Comparison of ENCODE assay signal across 10 cellular contexts in genomic region chr2:216474925-216475670, GRCh38. TPM values are rescaled to one million over a fixed set of nuclear protein-coding genes. Genes with fewer than 3 reads are reported as not detected.
DNase-seq lines count a peak whose midpoint lies in the region; ATAC-seq and TF ChIP-seq lines count a peak whose summit lies in the region.
"Had no signal": no experiment of that assay in that cellular context is flagged by ENCODE, and none has a peak within 500 bp of the region (broad histone marks: within the 10 kb centered on the region; RNA-seq: fewer than 3 reads in every experiment).

No MANE protein-coding gene starts in this region.

- H3K9me2 ChIP-seq in MM.1S (replicated peaks; ENCODE audit: insufficient read depth, low read length) (no peaks in the 10 kb centered on the region), SK-N-SH (no peaks in the 10 kb centered on the region)

- H3F3A ChIP-seq in MM.1S (ENCODE audit: insufficient read depth, low read length) (no peaks in the 10 kb centered on the region), SK-N-SH (replicated peaks; ENCODE audit: insufficient read depth) (peaks cover 29% of the 10 kb centered on the region)

- peak; percentile 76 for ATAC-seq in CD4-positive, alpha-beta T cell (ENCODE audit: poor library complexity)
- ATAC-seq in GM19468 (IDR thresholded peaks at IDR 0.05; ENCODE audit: extremely low read depth, unreplicated experiment) (peak; percentile 63), HG03457 (IDR thresholded peaks at IDR 0.05; ENCODE audit: unreplicated experiment) (peak; percentile 79), GM18867 (IDR thresholded peaks at IDR 0.05; ENCODE audit: unreplicated experiment) (no peak)

- no peaks in the 10 kb centered on the region for H3K27me3 ChIP-seq in CD4-positive, alpha-beta T cell (ENCODE audit: control insufficient read depth, insufficient read depth, low read length)
- H3K27me3 ChIP-seq in MM.1S (replicated peaks; ENCODE audit: insufficient read depth, low read length) (no peaks in the 10 kb centered on the region), SK-N-SH (ENCODE audit: insufficient read depth) (no peaks in the 10 kb centered on the region)

- H3K79me2 ChIP-seq in MM.1S (ENCODE audit: low read length) (no peaks in the 10 kb centered on the region), SK-N-SH (ENCODE audit: insufficient read depth) (no peaks in the 10 kb centered on the region)

- DNase-seq in CD4-positive, alpha-beta T cell: peak in 1 of 10 experiments; percentile 7
- DNase-seq in activated T-helper 1 cell treated with anti-CD3 and anti-CD28 coated beads, Interleukin-12 subunit alpha, Interleukin-12 subunit beta, Interleukin-2, Interleukin-4 antibody, amounts not matched to agents 30 ng/mL and 10 ng/mL and 1 ng/mL, durations not matched to agents 14 hours and 24 hours and 36 hours (ENCODE audit: low spot score): peak; percentile 13
- DNase-seq in MM.1S: no peak
- DNase-seq in glutamatergic neuron: no peak
- no peak for DNase-seq in SK-N-SH
- DNase-seq: IMR-90, natural killer cell had no signal

- POLR2A ChIA-PET in CD4-positive, alpha-beta T cell (lab: Charles Lee): no interaction called here
- POLR2A ChIA-PET in SK-N-SH (lab: Yijun Ruan, JAX): interaction anchor here (1.1 kb wide), 1 partner anchor 11 kb away, joined by 3 read pairs; no protein-coding TSS in a partner anchor

- H3K4me2 ChIP-seq in MM.1S (ENCODE audit: low read depth, low read length) (no peak overlapping the region), SK-N-SH (no peak overlapping the region)

- H3K4me1 ChIP-seq in MM.1S (ENCODE audit: low read length) (no peaks in the 10 kb centered on the region), SK-N-SH (ENCODE audit: control insufficient read depth in 1 of 2, insufficient read depth in 2 of 2, low read depth in 1 of 2, low read length in 1 of 2) (peaks cover 6 to 24% of the 10 kb centered on the region in 2 experiments; a peak in 3 of 4 replicates)

- peak overlapping the region; percentile 21 for H3K4me3 Mint-ChIP-seq in CD4-positive, alpha-beta T cell
- peak overlapping the region; percentile 7 for H3K4me3 Mint-ChIP-seq in activated T-helper 1 cell treated with anti-CD3 and anti-CD28 coated beads, Interleukin-12 subunit alpha, Interleukin-12 subunit beta, Interleukin-2, Interleukin-4 antibody, amounts not matched to agents 30 ng/mL and 10 ng/mL and 1 ng/mL, durations not matched to agents 14 hours and 24 hours and 36 hours
- H3K4me3 Mint-ChIP-seq in glutamatergic neuron (ENCODE audit: unreplicated experiment): no peak overlapping the region
- H3K4me3 Mint-ChIP-seq: natural killer cell had no signal

- TF ChIP-seq CTCF in CD4-positive, alpha-beta T cell (IDR thresholded peaks at IDR 0.05): no peak
- TF ChIP-seq CTCF in MM.1S (IDR thresholded peaks at IDR 0.05; ENCODE audit: low read length) (no peak), glutamatergic neuron (IDR thresholded peaks at IDR 0.05; ENCODE audit: partially characterized antibody, unreplicated experiment) (no peak), SK-N-SH (IDR thresholded peaks at IDR 0.05) (no peak)

- no peak for TF ChIP-seq EP300 in SK-N-SH (IDR thresholded peaks at IDR 0.05; ENCODE audit: borderline replicate concordance in 1 of 2, low read depth in 1 of 2, low read length in 1 of 2)

- H3K27ac ChIP-seq in CD4-positive, alpha-beta T cell (ENCODE audit: low read depth, low read length): no peak overlapping the region
- H3K27ac ChIP-seq in MM.1S (ENCODE audit: low read length) (no peak overlapping the region), SK-N-SH (ENCODE audit: low read depth in 2 of 2, low read length in 1 of 2) (no peak overlapping the region)

- no peak for TF ChIP-seq RAD21 in SK-N-SH (IDR thresholded peaks at IDR 0.05; ENCODE audit: low read length)

- H3K36me3 Mint-ChIP-seq in CD4-positive, alpha-beta T cell (ENCODE audit: low read depth): peaks cover 50% of the 10 kb centered on the region
- peaks cover 25% of the 10 kb centered on the region for H3K36me3 Mint-ChIP-seq in activated T-helper 1 cell treated with anti-CD3 and anti-CD28 coated beads, Interleukin-12 subunit alpha, Interleukin-12 subunit beta, Interleukin-2, Interleukin-4 antibody, amounts not matched to agents 30 ng/mL and 10 ng/mL and 1 ng/mL, durations not matched to agents 14 hours and 24 hours and 36 hours (ENCODE audit: low read depth)
- H3K36me3 Mint-ChIP-seq in glutamatergic neuron (ENCODE audit: unreplicated experiment): no peaks in the 10 kb centered on the region
- H3K36me3 Mint-ChIP-seq: natural killer cell had no signal

- H2AFZ ChIP-seq in MM.1S (ENCODE audit: low read length) (no peak overlapping the region), SK-N-SH (ENCODE audit: low read depth) (no peak overlapping the region)

- no peaks in the 10 kb centered on the region for H3K9me3 Mint-ChIP-seq in CD4-positive, alpha-beta T cell
- H3K9me3 Mint-ChIP-seq in activated T-helper 1 cell treated with anti-CD3 and anti-CD28 coated beads, Interleukin-12 subunit alpha, Interleukin-12 subunit beta, Interleukin-2, Interleukin-4 antibody, amounts not matched to agents 30 ng/mL and 10 ng/mL and 1 ng/mL, durations not matched to agents 14 hours and 24 hours and 36 hours: no peaks in the 10 kb centered on the region
- no peaks in the 10 kb centered on the region for H3K9me3 Mint-ChIP-seq in glutamatergic neuron (ENCODE audit: unreplicated experiment)
- H3K9me3 Mint-ChIP-seq: natural killer cell had no signal

- intact Hi-C loops in CD4-positive, alpha-beta T cell (cut with DNase I, micrococcal nuclease): no loop called here
- intact Hi-C loops in activated T-helper 1 cell treated with anti-CD3 and anti-CD28 coated beads, Interleukin-12 subunit alpha, Interleukin-12 subunit beta, Interleukin-2, Interleukin-4 antibody, amounts not matched to agents 30 ng/mL and 10 ng/mL and 1 ng/mL, durations not matched to agents 14 hours and 24 hours and 36 hours (cut with micrococcal nuclease): loop anchor here (2.0 to 5.0 kb wide), 2 partner anchors 24 to 253 kb away; partner anchors contain the start of gene RPL37A

- H3K36me3 ChIP-seq in MM.1S (replicated peaks; ENCODE audit: insufficient read depth, low read length) (no peaks in the 10 kb centered on the region), SK-N-SH (replicated peaks in 1 of 2; ENCODE audit: control insufficient read depth in 1 of 2, insufficient read depth in 2 of 2, low read length in 1 of 2) (peaks cover 10 to 39% of the 10 kb centered on the region in 2 experiments)

- CTCF ChIA-PET in CD4-positive, alpha-beta T cell (lab: Charles Lee): no interaction called here
- CTCF ChIA-PET in SK-N-SH (lab: Yijun Ruan, JAX): no interaction called here

- H3K4me1 Mint-ChIP-seq in CD4-positive, alpha-beta T cell (ENCODE audit: low read depth): peaks cover 12% of the 10 kb centered on the region
- peaks cover 24% of the 10 kb centered on the region for H3K4me1 Mint-ChIP-seq in activated T-helper 1 cell treated with anti-CD3 and anti-CD28 coated beads, Interleukin-12 subunit alpha, Interleukin-12 subunit beta, Interleukin-2, Interleukin-4 antibody, amounts not matched to agents 30 ng/mL and 10 ng/mL and 1 ng/mL, durations not matched to agents 14 hours and 24 hours and 36 hours (ENCODE audit: low read depth)
- no peaks in the 10 kb centered on the region for H3K4me1 Mint-ChIP-seq in glutamatergic neuron (ENCODE audit: low read depth, unreplicated experiment)

- H3K9me3 ChIP-seq in CD4-positive, alpha-beta T cell (ENCODE audit: control insufficient read depth, low read length): no peaks in the 10 kb centered on the region
- no peaks in the 10 kb centered on the region for H3K9me3 ChIP-seq in MM.1S (replicated peaks; ENCODE audit: insufficient read depth, low read length)
- H3K9me3 ChIP-seq in SK-N-SH: no peaks in the 10 kb centered on the region

- H4K20me1 ChIP-seq in MM.1S (ENCODE audit: insufficient read depth, low read length) (no peaks in the 10 kb centered on the region), SK-N-SH (ENCODE audit: insufficient read depth) (no peaks in the 10 kb centered on the region)

- H3K9ac ChIP-seq in MM.1S (ENCODE audit: low read length): no peak overlapping the region
- no peak overlapping the region for H3K9ac ChIP-seq in SK-N-SH

- H3K27ac Mint-ChIP-seq in CD4-positive, alpha-beta T cell: no peak overlapping the region
- H3K27ac Mint-ChIP-seq in activated T-helper 1 cell treated with anti-CD3 and anti-CD28 coated beads, Interleukin-12 subunit alpha, Interleukin-12 subunit beta, Interleukin-2, Interleukin-4 antibody, amounts not matched to agents 30 ng/mL and 10 ng/mL and 1 ng/mL, durations not matched to agents 14 hours and 24 hours and 36 hours: peak overlapping the region; percentile 16
- no peak overlapping the region for H3K27ac Mint-ChIP-seq in glutamatergic neuron (ENCODE audit: unreplicated experiment)

- WGBS in SK-N-SH (ENCODE audit: low lambda C conversion rate): 95% methylated on average over 12 of the region's 12 CpGs

- H3K4me3 ChIP-seq in MM.1S (ENCODE audit: low read length) (no peak overlapping the region), SK-N-SH (ENCODE audit: low read depth in 2 of 2, low read length in 1 of 2) (no peak overlapping the region)

- no peaks in the 10 kb centered on the region for H3K27me3 Mint-ChIP-seq in CD4-positive, alpha-beta T cell
- no peaks in the 10 kb centered on the region for H3K27me3 Mint-ChIP-seq in activated T-helper 1 cell treated with anti-CD3 and anti-CD28 coated beads, Interleukin-12 subunit alpha, Interleukin-12 subunit beta, Interleukin-2, Interleukin-4 antibody, amounts not matched to agents 30 ng/mL and 10 ng/mL and 1 ng/mL, durations not matched to agents 14 hours and 24 hours and 36 hours (ENCODE audit: insufficient read depth)
- H3K27me3 Mint-ChIP-seq in glutamatergic neuron (ENCODE audit: unreplicated experiment): no peaks in the 10 kb centered on the region

RNA-seq across cellular contexts. Expression of gene RPL37A, which starts 23.5 kb away (rescaled TPM):
- total RNA-seq in CD4-positive, alpha-beta T cell: 1,000 to 10,000 TPM; 4,138 to 4,142 TPM
- 2,803 and 2,922 TPM in 2 replicates for total RNA-seq in activated T-helper 1 cell treated with anti-CD3 and anti-CD28 coated beads, Interleukin-12 subunit alpha, Interleukin-12 subunit beta, Interleukin-2, Interleukin-4 antibody, amounts not matched to agents 30 ng/mL and 10 ng/mL and 1 ng/mL, durations not matched to agents 14 hours and 24 hours and 36 hours
- 1,757 TPM for total RNA-seq in glutamatergic neuron (ENCODE audit: unreplicated experiment)
- polyA plus RNA-seq in SK-N-SH (2012; rRNA removed): 2,018 and 3,014 TPM in 2 replicates
- 1,664 and 2,199 TPM in 2 replicates for polyA plus RNA-seq in SK-N-SH (2012; cell fraction: cytosol; rRNA removed)
- 828 and 1,169 TPM in 2 replicates for polyA plus RNA-seq in SK-N-SH (2012; cell fraction: nucleus; rRNA removed)
